ENCODE assay signal across 8 cellular contexts in genomic region chr19:35744688-35745327, GRCh38. TPM values are rescaled to one million over a fixed set of nuclear protein-coding genes. Genes with fewer than 3 reads are reported as not detected.
A peak's percentile ranks its signal among the peaks of the same experiment; 100 is the strongest.
DNase-seq lines count a peak whose midpoint lies in the region; ATAC-seq and TF ChIP-seq lines count a peak whose summit lies in the region.

No MANE protein-coding gene starts in this region.

- peaks cover 0 to 3% (median 0%) of the 10 kb centered on the region in 4 donors for H3K36me3 ChIP-seq in liver (ENCODE audit: control insufficient read depth in 4 of 4, insufficient read depth in 3 of 4, low read depth in 1 of 4, low read length in 3 of 4)

- peak overlapping the region; percentile 98 to 99 for H3K27ac ChIP-seq in liver (ENCODE audit: low read depth in 1 of 2, low read length in 2 of 2)

- H3K4me3 ChIP-seq in liver (ENCODE audit: low read depth in 1 of 3, low read length in 3 of 3), result peak overlapping the region; percentile 70 to 82 (median 81)

- TF ChIP-seq CTCF in liver (IDR thresholded peaks at IDR 0.05; ENCODE audit: low read depth, low read length, missing input control), result peak; percentile 28

- 1% methylated on average over 35 of the region's 35 CpGs for WGBS in liver

- peak; percentile 94 for TF ChIP-seq POLR2A in GM18526 (IDR thresholded peaks at IDR 0.05; ENCODE audit: extremely low read depth, insufficient read length)

- DNase-seq in A172 (ENCODE audit: low spot score), result peak; percentile 95
- peak; percentile 92 for DNase-seq in NCI-H774 (lab: John Stamatoyannopoulos, UW)
- peak; percentile 92 for DNase-seq in activated CD4-positive, alpha-beta T cell treated with anti-CD3 and anti-CD28 coated beads, Interleukin-2, amount 50 U/mL, for 4 hours
- DNase-seq in dermis blood vessel endothelial cell, result peak; percentile 97
- peak; percentile 89 for DNase-seq in stimulated activated CD4-positive, alpha-beta T cell treated with anti-CD3 and anti-CD28 coated beads, Interleukin-4, amount 100 ng/mL, for 1 hour

- H3K9me3 ChIP-seq in liver (ENCODE audit: control insufficient read depth in 4 of 4, low read length in 3 of 4), result no peaks in the 10 kb centered on the region

- no peaks in the 10 kb centered on the region for H3K27me3 ChIP-seq in liver (ENCODE audit: control insufficient read depth in 4 of 4, insufficient read depth in 4 of 4, low read length in 3 of 4)

- peak overlapping the region in 1 of 2 donors; percentile 77 for H3K9ac ChIP-seq in liver (ENCODE audit: low read depth in 1 of 2, low read length in 2 of 2)

- H3K4me1 ChIP-seq in liver (ENCODE audit: control insufficient read depth in 4 of 4, insufficient read depth in 4 of 4, low read length in 3 of 4), result peaks cover 6 to 52% (median 36%) of the 10 kb centered on the region in 4 donors

- TF ChIP-seq RAD21 in liver (IDR thresholded peaks at IDR 0.05), result peak; percentile 37 to 53

- peak; percentile 30 for ATAC-seq in HG03521 (IDR thresholded peaks at IDR 0.05; ENCODE audit: unreplicated experiment)

TF ChIP-seq in liver, 16 proteins besides CTCF, POLR2A, EP300 and RAD21:
- TF ChIP-seq ATF3 (IDR thresholded peaks at IDR 0.05), result peak; percentile 32
- no peak for TF ChIP-seq ZBTB33 (IDR thresholded peaks at IDR 0.05)
- no peak for TF ChIP-seq HNF4G (IDR thresholded peaks at IDR 0.05)
- peak in 1 of 2 donors; percentile 6 for TF ChIP-seq RXRA (IDR thresholded peaks at IDR 0.05)
- TF ChIP-seq HNF4A (conservative IDR thresholded peaks at IDR 0.05), result peak in 1 of 2 donors; percentile 12
- TF ChIP-seq SP1 (IDR thresholded peaks at IDR 0.05), result peak; percentile 56
- no peak for TF ChIP-seq FOXA2 (IDR thresholded peaks at IDR 0.05)
- TF ChIP-seq NR2F2 (IDR thresholded peaks at IDR 0.05), result no peak
- TF ChIP-seq YY1 (IDR thresholded peaks at IDR 0.05), result no peak
- TF ChIP-seq MAX (IDR thresholded peaks at IDR 0.05), result no peak
- no peak for TF ChIP-seq JUND (IDR thresholded peaks at IDR 0.05)

RNA-seq across cellular contexts. Expression of gene U2AF1L4, which starts 0.4 kb away (rescaled TPM):
- 6.9 and 18.0 TPM in 2 replicates for total RNA-seq in A172 (2014; rRNA removed; shearing (Covaris generic))
- total RNA-seq in dermis blood vessel endothelial cell, result 2.9 and 7.8 TPM in 2 replicates
- 10 to 100 TPM in 1 of 2 donors, 1 to 10 TPM in 1; 4.5 to 14.8 TPM for total RNA-seq in liver
- polyA plus RNA-seq in liver, result 10 to 100 TPM; 12.0 to 36.5 TPM

RNA-seq across cellular contexts. Expression of gene PSENEN, which starts 0.6 kb away (rescaled TPM):
- 37.1 and 40.9 TPM in 2 replicates for total RNA-seq in A172 (2014; rRNA removed; shearing (Covaris generic))
- total RNA-seq in dermis blood vessel endothelial cell (15.1 and 16.1 TPM in 2 replicates), liver (1 to 10 TPM; 7.4 to 7.7 TPM)
- polyA plus RNA-seq in liver, result 10 to 100 TPM; 33.8 to 58.1 TPM

RNA-seq across cellular contexts. Expression of gene IGFLR1, which starts 2.6 kb away (rescaled TPM):
- 5.3 and 22.0 TPM in 2 replicates for total RNA-seq in A172 (2014; rRNA removed; shearing (Covaris generic))
- 1.9 and 2.2 TPM in 2 replicates for total RNA-seq in dermis blood vessel endothelial cell
- 10 to 100 TPM in 1 of 2 donors, 1 to 10 TPM in 1; 7.0 to 11.2 TPM for total RNA-seq in liver
- polyA plus RNA-seq in liver, result 10 to 100 TPM; 51.1 to 59.7 TPM

RNA-seq across cellular contexts. Expression of gene LIN37, which starts 3.6 kb away (rescaled TPM):
- 13.8 and 16.4 TPM in 2 replicates for total RNA-seq in A172 (2014; rRNA removed; shearing (Covaris generic))
- total RNA-seq in dermis blood vessel endothelial cell (4.7 and 8.2 TPM in 2 replicates), liver (1 to 10 TPM; 2.6 to 7.0 TPM)
- 1 to 10 TPM; 5.8 to 6.3 TPM for polyA plus RNA-seq in liver

RNA-seq across cellular contexts. Expression of gene HSPB6, which starts 12.0 kb away (rescaled TPM):
- 0.07 and 0.72 TPM in 2 replicates for total RNA-seq in A172 (2014; rRNA removed; shearing (Covaris generic))
- total RNA-seq in dermis blood vessel endothelial cell, result 0.17 and 1.2 TPM in 2 replicates
- total RNA-seq in liver, result 1 to 10 TPM; 2.7 to 4.4 TPM
- 10 to 100 TPM in 1 of 2 donors, 1 to 10 TPM in 1; 6.9 to 17.7 TPM for polyA plus RNA-seq in liver

Comparison
In these comparisons a context has a peak if more than half of its experiments do, and no peak if none do; other contexts are left out.
1. Peak in every context shown above with its lines: DNase-seq, ATAC-seq, H3K4me3 ChIP-seq and H3K27ac ChIP-seq.